In genomic region chr17:19247423-19247822, GRCh38 we compare ENCODE assay signal across 14 cellular contexts. TPM values are rescaled to one million over a fixed set of nuclear protein-coding genes. Genes with fewer than 3 reads are reported as not detected.
DNase-seq lines count a peak whose midpoint lies in the region; ATAC-seq, FAIRE-seq and TF ChIP-seq lines count a peak whose summit lies in the region.
"Had no signal": no experiment of that assay in that cellular context is flagged by ENCODE, and none has a peak within 500 bp of the region (broad histone marks: within the 10 kb centered on the region; RNA-seq: fewer than 3 reads in every experiment).

No MANE protein-coding gene starts in this region.

- no peak for TF ChIP-seq POLR2A in suprapubic skin (IDR thresholded peaks at IDR 0.05)

- H3K36me3 Mint-ChIP-seq in HFFc6 (ENCODE audit: low read depth) = peaks cover 5% of the 10 kb centered on the region; the same call in 1 of the 2 replicates
- H3K36me3 Mint-ChIP-seq in WTC11 = peaks cover 6% of the 10 kb centered on the region
- H3K36me3 Mint-ChIP-seq in CD8-positive, alpha-beta memory T cell = no peaks in the 10 kb centered on the region

- no peak for FAIRE-seq in kidney (lab: Jason Lieb, UNC)

- no peak overlapping the region for H3K4me3 Mint-ChIP-seq in HFFc6
- no peak overlapping the region for H3K4me3 Mint-ChIP-seq in WTC11
- no peak overlapping the region for H3K4me3 Mint-ChIP-seq in CD8-positive, alpha-beta memory T cell
- H3K4me3 Mint-ChIP-seq: memory B cell; stimulated activated naive CD8-positive, alpha-beta T cell treated with anti-CD3 and anti-CD28 coated beads, Interleukin-15, amount 100 ng/mL, for 72 hours had no signal

- H3K27me3 ChIP-seq in suprapubic skin = no peaks in the 10 kb centered on the region
- H3K27me3 ChIP-seq in CD8-positive, alpha-beta memory T cell (ENCODE audit: insufficient read depth, low read length, poor library complexity, severe bottlenecking) = no peaks in the 10 kb centered on the region

- H3K27ac ChIP-seq in suprapubic skin (peak overlapping the region; percentile 90), kidney (ENCODE audit: low read depth in 2 of 2, low read length in 2 of 2) (no peak overlapping the region)
- no peak overlapping the region for H3K27ac ChIP-seq in CD8-positive, alpha-beta memory T cell (ENCODE audit: low read depth, low read length)

- CTCF ChIA-PET in WTC11 (lab: Charles Lee) = interaction anchor here (0.8 to 1.8 kb wide), 8 partner anchors 9 to 116 kb away, joined by 3 to 7 read pairs (median 3); no protein-coding TSS in a partner anchor
- CTCF ChIA-PET in CD8-positive, alpha-beta memory T cell (lab: Charles Lee) = interaction anchor here (1.3 to 1.5 kb wide), 2 partner anchors 52 to 517 kb away, joined by 3 to 4 read pairs; no protein-coding TSS in a partner anchor

- intact Hi-C loops in kidney (cut with DNase I) = no loop called here

- H3K4me3 ChIP-seq in suprapubic skin = no peak overlapping the region
- no peak overlapping the region for H3K4me3 ChIP-seq in kidney (ENCODE audit: low read length in 2 of 2)
- no peak overlapping the region for H3K4me3 ChIP-seq in CD8-positive, alpha-beta memory T cell (ENCODE audit: low read length)

- no peak for DNase-seq in HFFc6
- no peak for DNase-seq in WTC11 (ENCODE audit: low spot score)
- no peak for DNase-seq in left lobe of liver (ENCODE audit: low spot score)
- DNase-seq in suprapubic skin (ENCODE audit: low spot score in 2 of 2) = no peak
- DNase-seq in kidney = no peak
- DNase-seq in CD8-positive, alpha-beta memory T cell = no peak
- DNase-seq: activated T-cell treated with anti-CD3 and anti-CD28 coated beads, Interleukin-2, amount 50 U/mL, for 1 hour; anterior cingulate cortex; Calu3; NCI-H1105 treated with DMSO at 0.1 percent for 48 hours; stimulated activated naive CD8-positive, alpha-beta T cell treated with anti-CD3 and anti-CD28 coated beads, Interleukin-15, amount 100 ng/mL, for 72 hours had no signal

- H3K36me3 ChIP-seq in suprapubic skin (no peaks in the 10 kb centered on the region), kidney (ENCODE audit: control insufficient read depth in 1 of 2, insufficient read depth in 2 of 2, low read length in 2 of 2) (no peaks in the 10 kb centered on the region)
- no peaks in the 10 kb centered on the region for H3K36me3 ChIP-seq in CD8-positive, alpha-beta memory T cell (ENCODE audit: insufficient read depth, low read length)

- POLR2A ChIA-PET in WTC11 (lab: Charles Lee) = interaction anchor here (1.1 kb wide), 1 partner anchor 9 kb away, joined by 3 read pairs; no protein-coding TSS in a partner anchor
- POLR2A ChIA-PET in CD8-positive, alpha-beta memory T cell (lab: Charles Lee) = no interaction called here

- H3K9ac ChIP-seq in kidney (ENCODE audit: low read length in 2 of 2) = no peak overlapping the region

- WGBS in suprapubic skin = 41% methylated on average over 3 of the region's 3 CpGs

- no peaks in the 10 kb centered on the region for H3K27me3 Mint-ChIP-seq in HFFc6 (ENCODE audit: insufficient read depth)
- no peaks in the 10 kb centered on the region for H3K27me3 Mint-ChIP-seq in WTC11 (ENCODE audit: low read depth)
- H3K27me3 Mint-ChIP-seq in CD8-positive, alpha-beta memory T cell = peaks cover 0 to 8% of the 10 kb centered on the region in 2 donors
- H3K27me3 Mint-ChIP-seq: memory B cell had no signal

- H3K4me1 Mint-ChIP-seq in HFFc6 (ENCODE audit: low read depth) = peaks cover 50% of the 10 kb centered on the region
- peaks cover 35% of the 10 kb centered on the region for H3K4me1 Mint-ChIP-seq in WTC11
- peaks cover 0 to 3% (median 0%) of the 10 kb centered on the region in 3 donors for H3K4me1 Mint-ChIP-seq in CD8-positive, alpha-beta memory T cell

- ATAC-seq in WTC11 = no peak
- peak; percentile 4 for ATAC-seq in left lobe of liver
- ATAC-seq in GM18520 (IDR thresholded peaks at IDR 0.05; ENCODE audit: unreplicated experiment) = no peak
- ATAC-seq: activated CD4-positive, CD25-positive, alpha-beta regulatory T cell treated with anti-CD3 and anti-CD28 coated beads, Interleukin-2, amount 50 U/mL, for 24 hours; stimulated activated naive CD8-positive, alpha-beta T cell treated with anti-CD3 and anti-CD28 coated beads, Interleukin-15, amount 100 ng/mL, for 72 hours had no signal

- H3K4me1 ChIP-seq in suprapubic skin (peaks cover 82% of the 10 kb centered on the region), kidney (ENCODE audit: control insufficient read depth in 1 of 2, insufficient read depth in 1 of 2, low read depth in 1 of 2, low read length in 2 of 2) (peaks cover 9 to 21% of the 10 kb centered on the region in 2 donors)
- no peaks in the 10 kb centered on the region for H3K4me1 ChIP-seq in CD8-positive, alpha-beta memory T cell (ENCODE audit: insufficient read depth, low read length)

- H3K9me3 Mint-ChIP-seq in HFFc6 (no peaks in the 10 kb centered on the region), WTC11 (peaks cover under 1% of the 10 kb centered on the region; the same call in 1 of the 2 replicates)
- no peaks in the 10 kb centered on the region for H3K9me3 Mint-ChIP-seq in CD8-positive, alpha-beta memory T cell
- H3K9me3 Mint-ChIP-seq: memory B cell; stimulated activated naive CD8-positive, alpha-beta T cell treated with anti-CD3 and anti-CD28 coated beads, Interleukin-15, amount 100 ng/mL, for 72 hours had no signal

- H3K9me3 ChIP-seq in suprapubic skin (no peaks in the 10 kb centered on the region), kidney (ENCODE audit: control insufficient read depth in 1 of 2, low read length in 2 of 2) (no peaks in the 10 kb centered on the region)
- no peaks in the 10 kb centered on the region for H3K9me3 ChIP-seq in CD8-positive, alpha-beta memory T cell (ENCODE audit: low read length)

- TF ChIP-seq EP300 in suprapubic skin (IDR thresholded peaks at IDR 0.05) = no peak

- no peak for TF ChIP-seq CTCF in HFFc6 (IDR thresholded peaks at IDR 0.05)
- no peak for TF ChIP-seq CTCF in WTC11 (IDR thresholded peaks at IDR 0.05)
- no peak for TF ChIP-seq CTCF in suprapubic skin (IDR thresholded peaks at IDR 0.05)
- no peak for TF ChIP-seq CTCF in kidney (IDR thresholded peaks at IDR 0.05; ENCODE audit: borderline replicate concordance, extremely low read depth, insufficient read depth)

- H3K27ac Mint-ChIP-seq in HFFc6 (peak overlapping the region; percentile 84), WTC11 (peak overlapping the region; percentile 46)
- no peak overlapping the region for H3K27ac Mint-ChIP-seq in CD8-positive, alpha-beta memory T cell
- H3K27ac Mint-ChIP-seq: memory B cell; stimulated activated naive CD8-positive, alpha-beta T cell treated with anti-CD3 and anti-CD28 coated beads, Interleukin-15, amount 100 ng/mL, for 72 hours had no signal

TF ChIP-seq in WTC11, 78 proteins besides CTCF, POLR2A, EP300 and RAD21:
- no peak for TF ChIP-seq ELF4 (CRISPR knock-in tag; IDR thresholded peaks at IDR 0.05; ENCODE audit: low read depth)
- TF ChIP-seq ZNF423 (CRISPR knock-in tag; IDR thresholded peaks at IDR 0.05) = peak; percentile 46; the same call in 1 of the 2 replicates

RNA-seq across cellular contexts. Expression of gene EPN2, which starts 10.3 kb away (rescaled TPM):
- total RNA-seq in HFFc6 (2021; fragmentation: NEBNext Ultra II Directional; extraction: Animal tissue kit (Norgen Biotek cat#: 25700)) = 10 to 100 TPM; 40.1 to 47.4 (median 42.7) TPM
- total RNA-seq in WTC11 (2021) (48.8 to 62.7 TPM (median 62.3 TPM) in 3 replicates), left lobe of liver (13.1 TPM), suprapubic skin (100 to 1,000 TPM in 3 of 4 donors, 10 to 100 TPM in 1; 95.9 to 276 (median 131) TPM), kidney (45.4 TPM)
- 18.0 TPM for polyA plus RNA-seq in kidney (ENCODE audit: insufficient read depth, low read depth, low replicate concordance)
- 10 to 100 TPM in 1 of 2 experiments, 1 to 10 TPM in 1; 9.0 to 10.4 TPM for total RNA-seq in CD8-positive, alpha-beta memory T cell
- polyA plus RNA-seq in CD8-positive, alpha-beta memory T cell = 9.7 TPM

Comparison
In these comparisons a context has a peak if more than half of its experiments do, and no peak if none do; other contexts are left out.
1. H3K27ac Mint-ChIP-seq: peak in HFFc6 (single experiment) and WTC11 (single experiment); none in CD8-positive, alpha-beta memory T cell (0 of 8).